Comparison of ENCODE assay signal across 9 cellular contexts in the genomic region with DNA sequence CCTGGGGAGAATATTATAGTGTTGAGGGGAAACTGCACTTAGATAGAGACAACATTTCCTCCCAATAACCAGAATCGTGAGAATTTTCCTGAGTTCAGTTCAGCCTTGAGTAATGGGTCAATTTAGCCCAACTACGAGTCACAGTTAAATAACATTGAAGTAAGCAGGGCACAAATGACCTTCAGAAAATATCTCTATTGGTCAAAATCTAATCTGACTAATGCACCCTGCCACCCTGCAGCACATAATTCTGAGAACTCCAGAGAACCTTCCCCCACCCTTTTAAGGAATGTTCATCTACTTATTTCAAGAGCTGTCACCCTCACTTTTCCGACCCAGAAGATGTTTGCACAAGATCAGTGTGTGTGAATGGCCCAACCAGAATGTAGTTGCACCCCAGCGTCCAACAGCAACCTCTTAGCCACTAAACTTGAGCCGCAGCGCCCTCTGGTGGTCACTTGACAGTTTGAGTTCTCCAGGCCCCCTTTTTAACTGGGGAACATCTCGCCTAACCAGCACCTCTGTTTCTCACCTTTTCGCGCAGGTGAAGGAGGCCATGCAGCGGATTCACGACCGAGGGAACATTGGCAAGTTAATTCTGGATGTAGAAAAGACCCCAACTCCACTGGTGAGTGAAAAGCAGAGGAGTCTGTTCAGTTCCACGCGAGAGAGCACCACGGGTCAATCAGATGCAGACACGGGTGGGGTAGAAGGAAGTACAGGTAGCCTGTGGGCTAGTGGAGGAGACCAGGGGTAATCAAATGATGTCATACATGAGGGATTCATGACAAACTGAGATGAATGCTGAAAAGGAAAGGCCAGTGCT. TPM values are rescaled to one million over a fixed set of nuclear protein-coding genes. Genes with fewer than 3 reads are reported as not detected.
DNase-seq lines count a peak whose midpoint lies in the region; ATAC-seq, FAIRE-seq and TF ChIP-seq lines count a peak whose summit lies in the region.
"Had no signal": no experiment of that assay in that cellular context is flagged by ENCODE, and none has a peak within 500 bp of the region (broad histone marks: within the 10 kb centered on the region; RNA-seq: fewer than 3 reads in every experiment).

No MANE protein-coding gene starts in this region.

- peak; percentile 35 for FAIRE-seq in urothelium cell line (lab: Jason Lieb, UNC)
- FAIRE-seq: TTC549 had no signal

- peaks cover 9% of the 10 kb centered on the region for H3K27me3 Mint-ChIP-seq in activated naive CD4-positive, alpha-beta T cell treated with anti-CD3 and anti-CD28 coated beads, Interleukin-2, amount 10 ng/mL, durations not matched to agents 7 days and 5 days
- peaks cover 9% of the 10 kb centered on the region for H3K27me3 Mint-ChIP-seq in progenitor cell of endocrine pancreas

- H3K9me3 ChIP-seq in SJSA1 (replicated peaks) = no peaks in the 10 kb centered on the region
- no peaks in the 10 kb centered on the region for H3K9me3 ChIP-seq in cardiac muscle cell (ENCODE audit: low read depth)

- in situ Hi-C loops in KBM-7 (cut with MboI; ENCODE audit: low pct_unique_long_range_greater_than_20kb, low sequenced_read_pairs) = loop anchor here (10.0 kb wide), 1 partner anchor 297 kb away; no protein-coding TSS in a partner anchor

- H3K9me3 Mint-ChIP-seq in activated naive CD4-positive, alpha-beta T cell treated with anti-CD3 and anti-CD28 coated beads, Interleukin-2, amount 10 ng/mL, durations not matched to agents 7 days and 5 days = no peaks in the 10 kb centered on the region
- no peaks in the 10 kb centered on the region for H3K9me3 Mint-ChIP-seq in progenitor cell of endocrine pancreas (ENCODE audit: low read depth)

- DNase-seq in CMK (ENCODE audit: low read depth) (peak; percentile 46), KBM-7 (peak; percentile 68), SJSA1 (ENCODE audit: low read depth in 1 of 2, low spot score in 2 of 2) (peak; percentile 53 to 75), cardiac muscle cell (ENCODE audit: low read depth in 1 of 2, low spot score in 1 of 2) (peak; percentile 80 to 92), progenitor cell of endocrine pancreas (ENCODE audit: low spot score, unreplicated experiment) (peak; percentile 79), urothelium cell line (ENCODE audit: low spot score) (peak; percentile 72)
- peak; percentile 83 for DNase-seq in activated naive CD4-positive, alpha-beta T cell treated with anti-CD3 and anti-CD28 coated beads, Interleukin-2, amount 10 ng/mL, durations not matched to agents 7 days and 5 days

- no peaks in the 10 kb centered on the region for H3K4me1 Mint-ChIP-seq in activated naive CD4-positive, alpha-beta T cell treated with anti-CD3 and anti-CD28 coated beads, Interleukin-2, amount 10 ng/mL, durations not matched to agents 7 days and 5 days
- H3K4me1 Mint-ChIP-seq in progenitor cell of endocrine pancreas (ENCODE audit: low read depth) = peaks cover 2% of the 10 kb centered on the region

- H3K36me3 ChIP-seq in SJSA1 = no peaks in the 10 kb centered on the region
- H3K36me3 ChIP-seq in cardiac muscle cell = no peaks in the 10 kb centered on the region

- CTCF ChIA-PET in activated naive CD4-positive, alpha-beta T cell treated with anti-CD3 and anti-CD28 coated beads, Interleukin-2, amount 10 ng/mL, durations not matched to agents 7 days and 5 days (lab: Charles Lee) = interaction anchor here (0.6 to 2.6 kb wide), 6 partner anchors 8 to 301 kb away, joined by 3 to 12 read pairs (median 4); no protein-coding TSS in a partner anchor

- TF ChIP-seq CTCF in cardiac muscle cell (IDR thresholded peaks at IDR 0.05; ENCODE audit: low read depth, low read length) (peak; percentile 80), progenitor cell of endocrine pancreas (IDR thresholded peaks at IDR 0.05; ENCODE audit: unreplicated experiment) (peak; percentile 91)

- no peaks in the 10 kb centered on the region for H3K4me1 ChIP-seq in SJSA1 (replicated peaks)
- peaks cover 10% of the 10 kb centered on the region for H3K4me1 ChIP-seq in cardiac muscle cell (ENCODE audit: low read depth)

- H3K27ac Mint-ChIP-seq in activated naive CD4-positive, alpha-beta T cell treated with anti-CD3 and anti-CD28 coated beads, Interleukin-2, amount 10 ng/mL, durations not matched to agents 7 days and 5 days = no peak overlapping the region
- H3K27ac Mint-ChIP-seq in progenitor cell of endocrine pancreas = no peak overlapping the region

- H3K4me3 ChIP-seq in SJSA1 (no peak overlapping the region), cardiac muscle cell (no peak overlapping the region)

- H3K27me3 ChIP-seq in SJSA1 (replicated peaks) = no peaks in the 10 kb centered on the region
- H3K27me3 ChIP-seq in cardiac muscle cell = no peaks in the 10 kb centered on the region

- H3K36me3 Mint-ChIP-seq in activated naive CD4-positive, alpha-beta T cell treated with anti-CD3 and anti-CD28 coated beads, Interleukin-2, amount 10 ng/mL, durations not matched to agents 7 days and 5 days = no peaks in the 10 kb centered on the region
- no peaks in the 10 kb centered on the region for H3K36me3 Mint-ChIP-seq in progenitor cell of endocrine pancreas (ENCODE audit: insufficient read depth)

- no peak overlapping the region for H3K27ac ChIP-seq in SJSA1
- no peak overlapping the region for H3K27ac ChIP-seq in cardiac muscle cell

- H3K4me3 Mint-ChIP-seq in activated naive CD4-positive, alpha-beta T cell treated with anti-CD3 and anti-CD28 coated beads, Interleukin-2, amount 10 ng/mL, durations not matched to agents 7 days and 5 days = no peak overlapping the region
- H3K4me3 Mint-ChIP-seq in progenitor cell of endocrine pancreas (ENCODE audit: low read depth) = no peak overlapping the region

- ATAC-seq in GM19467 (IDR thresholded peaks at IDR 0.05; ENCODE audit: unreplicated experiment) = peak; percentile 63

RNA-seq across cellular contexts. Expression of a gene that starts 50.8 kb away (rescaled TPM):
- total RNA-seq in SJSA1 (2014; rRNA removed; shearing (Covaris generic)) = not detected in 2 replicates
- not detected in 2 replicates for total RNA-seq in cardiac muscle cell
- polyA plus RNA-seq in cardiac muscle cell = not detected in 2 replicates
- not detected in 2 replicates for total RNA-seq in progenitor cell of endocrine pancreas
